Comparison of ENCODE assay signal across 9 cellular contexts in the genomic region with DNA sequence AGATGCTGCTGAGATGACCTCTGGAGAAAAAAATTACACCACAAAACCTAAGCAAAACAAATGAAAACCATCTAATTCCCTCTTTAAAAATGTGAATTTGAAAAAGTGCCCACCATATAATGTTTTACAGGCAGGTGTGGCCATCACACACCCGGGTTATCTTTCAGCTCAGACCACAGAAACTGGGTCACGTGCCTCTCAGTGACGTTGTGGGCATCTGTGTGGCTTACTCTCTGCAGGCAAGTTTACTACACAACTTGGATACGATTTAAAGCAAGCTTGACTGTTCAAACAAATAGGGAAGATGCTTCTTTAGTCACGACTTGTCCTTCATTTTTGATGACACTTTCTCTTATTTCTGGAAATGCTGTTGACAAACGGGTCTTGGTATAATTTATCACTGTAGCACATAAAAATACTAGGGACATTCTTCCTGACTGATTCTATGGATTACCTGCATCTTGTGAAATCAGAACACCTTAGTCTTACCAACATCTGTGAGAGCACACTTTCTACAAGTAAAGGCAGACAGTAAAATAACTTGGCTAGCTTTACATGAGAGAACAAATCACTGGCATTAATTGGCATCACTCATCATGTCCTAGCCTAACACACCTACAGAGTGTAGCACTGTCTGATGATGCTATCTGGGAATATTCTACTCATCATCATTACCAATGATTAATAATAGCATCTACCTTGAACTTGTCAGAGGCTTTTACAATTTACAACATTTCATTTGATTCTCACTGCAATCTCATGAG.
DNase-seq lines count a peak whose midpoint lies in the region; ATAC-seq and TF ChIP-seq lines count a peak whose summit lies in the region.
"Had no signal": no experiment of that assay in that cellular context is flagged by ENCODE, and none has a peak within 500 bp of the region (broad histone marks: within the 10 kb centered on the region; RNA-seq: fewer than 3 reads in every experiment).

No MANE protein-coding gene starts in this region.

- intact Hi-C loops in activated CD4-positive, alpha-beta T cell treated with anti-CD3 and anti-CD28 coated beads for 36 hours (cut with DNase I, micrococcal nuclease) = no loop called here
- intact Hi-C loops in esophagus squamous epithelium (cut with DNase I) = no loop called here

- peak; percentile 95 for ATAC-seq in GM19372 (IDR thresholded peaks at IDR 0.05; ENCODE audit: low read depth, unreplicated experiment)
- ATAC-seq in HG03095 (IDR thresholded peaks at IDR 0.05; ENCODE audit: unreplicated experiment) = peak; percentile 99
- peak; percentile 72 for ATAC-seq in activated CD4-positive, alpha-beta T cell treated with anti-CD3 and anti-CD28 coated beads for 36 hours

- peak in 1 of 4 donors; percentile 25 for TF ChIP-seq POLR2A in esophagus squamous epithelium (IDR thresholded peaks at IDR 0.05)

- DNase-seq in activated CD4-positive, alpha-beta T cell treated with anti-CD3 and anti-CD28 coated beads for 36 hours = peak; percentile 55
- peak; percentile 67 for DNase-seq in myocyte (ENCODE audit: low read depth)
- DNase-seq in NCI-H524 (lab: John Stamatoyannopoulos, UW) = no peak
- DNase-seq in HuH-7 (ENCODE audit: low spot score) = no peak
- DNase-seq in DMS153 treated with DMSO at 0.1 percent for 48 hours (lab: John Stamatoyannopoulos, UW; ENCODE audit: unreplicated experiment) = no peak
- no peak for DNase-seq in esophagus squamous epithelium (lab: John Stamatoyannopoulos, UW)

- H3K4me3 ChIP-seq in esophagus squamous epithelium = no peak overlapping the region
- H3K4me3 ChIP-seq: upper lobe of left lung had no signal

- peaks cover 1% of the 10 kb centered on the region for H3K36me3 Mint-ChIP-seq in activated CD4-positive, alpha-beta T cell treated with anti-CD3 and anti-CD28 coated beads for 36 hours (ENCODE audit: low read depth)

- no peaks in the 10 kb centered on the region for H3K36me3 ChIP-seq in esophagus squamous epithelium
- H3K36me3 ChIP-seq: upper lobe of left lung had no signal

- TF ChIP-seq CTCF in esophagus squamous epithelium (IDR thresholded peaks at IDR 0.05) = no peak

- H3K4me3 Mint-ChIP-seq in activated CD4-positive, alpha-beta T cell treated with anti-CD3 and anti-CD28 coated beads for 36 hours = no peak overlapping the region

- POLR2A ChIA-PET in activated CD4-positive, alpha-beta T cell treated with anti-CD3 and anti-CD28 coated beads for 36 hours (lab: Charles Lee) = interaction anchor here (0.7 kb wide), 2 partner anchors 65 to 1552 kb away, joined by 3 read pairs; no protein-coding TSS in a partner anchor

- 40 to 63% methylated on average over 6 of the region's 6 CpGs for WGBS in esophagus squamous epithelium, 2 donors

- H3K4me1 ChIP-seq in esophagus squamous epithelium = peaks cover 0 to 4% (median 4%) of the 10 kb centered on the region in 3 donors
- H3K4me1 ChIP-seq: upper lobe of left lung had no signal

- peaks cover 33% of the 10 kb centered on the region for H3K4me1 Mint-ChIP-seq in activated CD4-positive, alpha-beta T cell treated with anti-CD3 and anti-CD28 coated beads for 36 hours

- no peaks in the 10 kb centered on the region for H3K9me3 ChIP-seq in esophagus squamous epithelium
- H3K9me3 ChIP-seq: upper lobe of left lung had no signal

- CTCF ChIA-PET in activated CD4-positive, alpha-beta T cell treated with anti-CD3 and anti-CD28 coated beads for 36 hours (lab: Charles Lee) = interaction anchor here (0.9 kb wide), 1 partner anchor 39 kb away, joined by 3 read pairs; no protein-coding TSS in a partner anchor

- H3K27me3 Mint-ChIP-seq in activated CD4-positive, alpha-beta T cell treated with anti-CD3 and anti-CD28 coated beads for 36 hours = no peaks in the 10 kb centered on the region

- peak overlapping the region in 1 of 4 donors; percentile 55 for H3K27ac ChIP-seq in esophagus squamous epithelium
- H3K27ac ChIP-seq: upper lobe of left lung had no signal

- no peak overlapping the region for H3K27ac Mint-ChIP-seq in activated CD4-positive, alpha-beta T cell treated with anti-CD3 and anti-CD28 coated beads for 36 hours

- no peaks in the 10 kb centered on the region for H3K9me3 Mint-ChIP-seq in activated CD4-positive, alpha-beta T cell treated with anti-CD3 and anti-CD28 coated beads for 36 hours (ENCODE audit: low read depth)

- H3K27me3 ChIP-seq in esophagus squamous epithelium = no peaks in the 10 kb centered on the region
- H3K27me3 ChIP-seq: upper lobe of left lung had no signal

Comparison
In these comparisons a context has a peak if more than half of its experiments do, and no peak if none do; other contexts are left out.
1. DNase-seq: peak in activated CD4-positive, alpha-beta T cell treated with anti-CD3 and anti-CD28 coated beads for 36 hours (single experiment) and myocyte (single experiment); none in NCI-H524 (0 of 2), HuH-7 (single experiment), DMS153 treated with DMSO at 0.1 percent for 48 hours (single experiment) and esophagus squamous epithelium (single experiment).
2. Peak in every context shown above with its lines, with median percentiles within 50 percentile points of each other: ATAC-seq.